15 cellular contexts compared by ENCODE assay signal in genomic region chr4:1307951-1308735, GRCh38. TPM values are rescaled to one million over a fixed set of nuclear protein-coding genes. Genes with fewer than 3 reads are reported as not detected.
DNase-seq lines count a peak whose midpoint lies in the region; ATAC-seq and TF ChIP-seq lines count a peak whose summit lies in the region.
"Had no signal": no experiment of that assay in that cellular context is flagged by ENCODE, and none has a peak within 500 bp of the region (broad histone marks: within the 10 kb centered on the region; RNA-seq: fewer than 3 reads in every experiment).

No MANE protein-coding gene starts in this region.

- H3K4me1 ChIP-seq in CD8-positive, alpha-beta T cell (ENCODE audit: insufficient read depth, low read length), result peaks cover 43% of the 10 kb centered on the region
- H3K4me1 ChIP-seq in RWPE2 (ENCODE audit: insufficient read depth, poor library complexity, severe bottlenecking) (peaks cover 34% of the 10 kb centered on the region), neutrophil (ENCODE audit: control insufficient read depth in 1 of 2, insufficient read depth in 1 of 2, low read depth in 1 of 2, low read length in 1 of 2) (peaks cover 67 to 68% of the 10 kb centered on the region in 2 experiments)
- H3K4me1 ChIP-seq: HAP-1 had no signal

- no peak for ATAC-seq in CD8-positive, alpha-beta T cell
- ATAC-seq in RWPE2 (ENCODE audit: low read depth), result no peak
- ATAC-seq: activated CD8-positive, alpha-beta memory T cell treated with anti-CD3 and anti-CD28 coated beads, Interleukin-2, amount 10 ng/mL, durations not matched to agents 7 days and 5 days had no signal

- no peaks in the 10 kb centered on the region for H3K9me3 Mint-ChIP-seq in CD8-positive, alpha-beta T cell
- H3K9me3 Mint-ChIP-seq in glutamatergic neuron (ENCODE audit: unreplicated experiment), result peaks cover 6% of the 10 kb centered on the region

- POLR2A ChIA-PET in CD8-positive, alpha-beta T cell (lab: Charles Lee), result interaction anchor here (1.4 kb wide), 1 partner anchor 39 kb away, joined by 5 read pairs; the partner anchor contains the start of gene UVSSA

- peak overlapping the region; percentile 85 for H3K27ac Mint-ChIP-seq in CD8-positive, alpha-beta T cell
- H3K27ac Mint-ChIP-seq in glutamatergic neuron (ENCODE audit: unreplicated experiment), result peak overlapping the region; percentile 74

- H3K27me3 Mint-ChIP-seq in CD8-positive, alpha-beta T cell (ENCODE audit: low read depth), result no peaks in the 10 kb centered on the region
- peaks cover 5% of the 10 kb centered on the region for H3K27me3 Mint-ChIP-seq in glutamatergic neuron (ENCODE audit: unreplicated experiment)
- H3K27me3 Mint-ChIP-seq: activated CD8-positive, alpha-beta memory T cell treated with anti-CD3 and anti-CD28 coated beads, Interleukin-2, amount 10 ng/mL, durations not matched to agents 7 days and 5 days had no signal

- intact Hi-C loops in CD8-positive, alpha-beta T cell (cut with DNase I, micrococcal nuclease), result loop anchor here in 1 of 2 experiments (5.0 kb wide), 1 partner anchor 39 kb away; the partner anchor contains the start of gene UVSSA

- H3K4me3 Mint-ChIP-seq in CD8-positive, alpha-beta T cell, result no peak overlapping the region
- peak overlapping the region; percentile 75 for H3K4me3 Mint-ChIP-seq in glutamatergic neuron (ENCODE audit: unreplicated experiment)

- H3K36me3 Mint-ChIP-seq in CD8-positive, alpha-beta T cell, result peaks cover 32% of the 10 kb centered on the region
- peaks cover 5% of the 10 kb centered on the region for H3K36me3 Mint-ChIP-seq in glutamatergic neuron (ENCODE audit: unreplicated experiment)

- no peak for TF ChIP-seq CTCF in CD8-positive, alpha-beta T cell (IDR thresholded peaks at IDR 0.05)
- TF ChIP-seq CTCF in RWPE2 (IDR thresholded peaks at IDR 0.05; ENCODE audit: poor library complexity, severe bottlenecking) (no peak), glutamatergic neuron (IDR thresholded peaks at IDR 0.05; ENCODE audit: partially characterized antibody, unreplicated experiment) (no peak), neutrophil (IDR thresholded peaks at IDR 0.05) (no peak)

- DNase-seq in CD8-positive, alpha-beta T cell, result peak in 1 of 7 experiments; percentile 15
- DNase-seq in RWPE2 (ENCODE audit: low spot score) (peak; percentile 46), glutamatergic neuron (no peak), SKM-1 treated with dmso at 0.1 percent for 144 hours (lab: John Stamatoyannopoulos, UW; ENCODE audit: unreplicated experiment) (no peak), epidermal melanocyte (ENCODE audit: insufficient read length, low spot score) (no peak), putamen (ENCODE audit: low spot score) (no peak)
- no peak for DNase-seq in activated CD8-positive, alpha-beta memory T cell treated with anti-CD3 and anti-CD28 coated beads, Interleukin-2, amount 50 U/mL, for 4 hours
- DNase-seq: activated CD8-positive, alpha-beta memory T cell treated with anti-CD3 and anti-CD28 coated beads, Interleukin-2, amount 10 ng/mL, durations not matched to agents 7 days and 5 days; adrenal gland; COR-L47; dermis blood vessel endothelial cell; MM.1S had no signal

- no peaks in the 10 kb centered on the region for H3K27me3 ChIP-seq in CD8-positive, alpha-beta T cell (ENCODE audit: insufficient read depth, low read length)
- H3K27me3 ChIP-seq in RWPE2 (ENCODE audit: insufficient read depth, poor library complexity, severe bottlenecking), result no peaks in the 10 kb centered on the region
- H3K27me3 ChIP-seq in neutrophil, result no peaks in the 10 kb centered on the region
- H3K27me3 ChIP-seq: adrenal gland, SJSA1 had no signal

- H3K9me3 ChIP-seq in CD8-positive, alpha-beta T cell (ENCODE audit: low read length), result no peaks in the 10 kb centered on the region
- H3K9me3 ChIP-seq in RWPE2 (ENCODE audit: severe bottlenecking) (no peaks in the 10 kb centered on the region), neutrophil (no peaks in the 10 kb centered on the region)
- H3K9me3 ChIP-seq: adrenal gland, HAP-1, SJSA1 had no signal

- peaks cover 59% of the 10 kb centered on the region for H3K4me1 Mint-ChIP-seq in CD8-positive, alpha-beta T cell (ENCODE audit: low read depth)
- peaks cover 20% of the 10 kb centered on the region for H3K4me1 Mint-ChIP-seq in glutamatergic neuron (ENCODE audit: low read depth, unreplicated experiment)

- CTCF ChIA-PET in CD8-positive, alpha-beta T cell (lab: Charles Lee), result interaction anchor here (1.1 to 1.4 kb wide), 2 partner anchors 23 to 45 kb away, joined by 3 read pairs; no protein-coding TSS in a partner anchor

- H3K36me3 ChIP-seq in CD8-positive, alpha-beta T cell (ENCODE audit: insufficient read depth, low read length), result peaks cover 7% of the 10 kb centered on the region
- H3K36me3 ChIP-seq in RWPE2 (ENCODE audit: low read depth) (peaks cover 46% of the 10 kb centered on the region), neutrophil (peaks cover 21% of the 10 kb centered on the region)

- H3K4me3 ChIP-seq in CD8-positive, alpha-beta T cell (ENCODE audit: low read depth, low read length), result no peak overlapping the region
- H3K4me3 ChIP-seq in RWPE2 (ENCODE audit: severe bottlenecking) (no peak overlapping the region), neutrophil (ENCODE audit: low read depth in 1 of 2, low read length in 1 of 2) (no peak overlapping the region)
- H3K4me3 ChIP-seq: HAP-1 had no signal

- H3K27ac ChIP-seq in CD8-positive, alpha-beta T cell (ENCODE audit: low read depth, low read length), result no peak overlapping the region
- H3K27ac ChIP-seq in RWPE2 (ENCODE audit: poor library complexity, severe bottlenecking) (peak overlapping the region; percentile 74), neutrophil (peak overlapping the region; percentile 96)

RNA-seq across cellular contexts. Expression of gene MAEA, which starts 18.5 kb away (rescaled TPM):
- 10 to 100 TPM; 74.6 to 77.6 TPM for total RNA-seq in CD8-positive, alpha-beta T cell
- 77.2 TPM for total RNA-seq in glutamatergic neuron (ENCODE audit: unreplicated experiment)

RNA-seq across cellular contexts. Expression of gene UVSSA, which starts 38.9 kb away (rescaled TPM):
- total RNA-seq in CD8-positive, alpha-beta T cell, result 10 to 100 TPM; 27.3 to 27.5 TPM
- total RNA-seq in glutamatergic neuron (ENCODE audit: unreplicated experiment), result 33.9 TPM

RNA-seq across cellular contexts. Expression of gene CTBP1, which starts 59.2 kb away (rescaled TPM):
- 100 to 1,000 TPM; 129 to 132 TPM for total RNA-seq in CD8-positive, alpha-beta T cell
- 302 TPM for total RNA-seq in glutamatergic neuron (ENCODE audit: unreplicated experiment)
